In genomic region chr7:134469622-134470021, GRCh38 we compare ENCODE assay signal across 1 cellular context.
A peak's percentile ranks its signal among the peaks of the same experiment; 100 is the strongest.
TF ChIP-seq lines count a peak whose summit lies in the region.

No MANE protein-coding gene starts in this region.

TF ChIP-seq in HepG2, 621 proteins besides CTCF, POLR2A, EP300 and RAD21 (continued from another document and continues in another):
- TF ChIP-seq, protein P1, sequence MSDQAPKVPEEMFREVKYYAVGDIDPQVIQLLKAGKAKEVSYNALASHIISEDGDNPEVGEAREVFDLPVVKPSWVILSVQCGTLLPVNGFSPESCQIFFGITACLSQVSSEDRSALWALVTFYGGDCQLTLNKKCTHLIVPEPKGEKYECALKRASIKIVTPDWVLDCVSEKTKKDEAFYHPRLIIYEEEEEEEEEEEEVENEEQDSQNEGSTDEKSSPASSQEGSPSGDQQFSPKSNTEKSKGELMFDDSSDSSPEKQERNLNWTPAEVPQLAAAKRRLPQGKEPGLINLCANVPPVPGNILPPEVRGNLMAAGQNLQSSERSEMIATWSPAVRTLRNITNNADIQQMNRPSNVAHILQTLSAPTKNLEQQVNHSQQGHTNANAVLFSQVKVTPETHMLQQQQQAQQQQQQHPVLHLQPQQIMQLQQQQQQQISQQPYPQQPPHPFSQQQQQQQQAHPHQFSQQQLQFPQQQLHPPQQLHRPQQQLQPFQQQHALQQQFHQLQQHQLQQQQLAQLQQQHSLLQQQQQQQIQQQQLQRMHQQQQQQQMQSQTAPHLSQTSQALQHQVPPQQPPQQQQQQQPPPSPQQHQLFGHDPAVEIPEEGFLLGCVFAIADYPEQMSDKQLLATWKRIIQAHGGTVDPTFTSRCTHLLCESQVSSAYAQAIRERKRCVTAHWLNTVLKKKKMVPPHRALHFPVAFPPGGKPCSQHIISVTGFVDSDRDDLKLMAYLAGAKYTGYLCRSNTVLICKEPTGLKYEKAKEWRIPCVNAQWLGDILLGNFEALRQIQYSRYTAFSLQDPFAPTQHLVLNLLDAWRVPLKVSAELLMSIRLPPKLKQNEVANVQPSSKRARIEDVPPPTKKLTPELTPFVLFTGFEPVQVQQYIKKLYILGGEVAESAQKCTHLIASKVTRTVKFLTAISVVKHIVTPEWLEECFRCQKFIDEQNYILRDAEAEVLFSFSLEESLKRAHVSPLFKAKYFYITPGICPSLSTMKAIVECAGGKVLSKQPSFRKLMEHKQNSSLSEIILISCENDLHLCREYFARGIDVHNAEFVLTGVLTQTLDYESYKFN (CRISPR knock-in tag; conservative IDR thresholded peaks at IDR 0.05) = no peak
- TF ChIP-seq CHCHD3 (CRISPR knock-in tag; IDR thresholded peaks at IDR 0.05) (no peak), ZMAT3 (CRISPR knock-in tag; conservative IDR thresholded peaks at IDR 0.05) (no peak), ZFY (CRISPR knock-in tag; IDR thresholded peaks at IDR 0.05) (no peak), ZNF674 (CRISPR knock-in tag; IDR thresholded peaks at IDR 0.05; ENCODE audit: low read depth) (no peak), KLF15 (CRISPR knock-in tag; IDR thresholded peaks at IDR 0.05; ENCODE audit: borderline replicate concordance) (no peak), ATF1 (CRISPR knock-in tag; IDR thresholded peaks at IDR 0.05) (peak; percentile 56; the same call in 1 of the 2 replicates), ZNF747 (CRISPR knock-in tag; IDR thresholded peaks at IDR 0.05; ENCODE audit: borderline replicate concordance) (no peak), NFYB (CRISPR knock-in tag; IDR thresholded peaks at IDR 0.05) (no peak), ZFP36L2 (CRISPR knock-in tag; IDR thresholded peaks at IDR 0.05) (no peak), YEATS2 (CRISPR knock-in tag; IDR thresholded peaks at IDR 0.05; ENCODE audit: borderline replicate concordance) (no peak), PCBP2 (optimal IDR thresholded peaks at IDR 0.05; ENCODE audit: low read depth, low read length, poor library complexity, severe bottlenecking) (no peak), JUND (CRISPR knock-in tag; IDR thresholded peaks at IDR 0.05) (no peak), FOXP4 (CRISPR knock-in tag; IDR thresholded peaks at IDR 0.05) (no peak), ZBTB39 (CRISPR knock-in tag; IDR thresholded peaks at IDR 0.05) (no peak), HDAC6 (IDR thresholded peaks at IDR 0.05; ENCODE audit: low read depth, low read length) (no peak), NFE2L2 (IDR thresholded peaks at IDR 0.05; ENCODE audit: low read length) (no peak), RORA (CRISPR knock-in tag; IDR thresholded peaks at IDR 0.05) (0 out of 2 replicates have a peak, but pooled peaks have one; percentile 31), ARNTL (CRISPR knock-in tag; IDR thresholded peaks at IDR 0.05) (no peak), KDM3A (CRISPR knock-in tag; IDR thresholded peaks at IDR 0.05; ENCODE audit: low read depth) (no peak), ZNF670 (CRISPR knock-in tag; IDR thresholded peaks at IDR 0.05; ENCODE audit: borderline replicate concordance) (no peak), POLR2G (IDR thresholded peaks at IDR 0.05; ENCODE audit: low read depth, low read length) (no peak), ZNF501 (CRISPR knock-in tag; IDR thresholded peaks at IDR 0.05) (peak; percentile 36; the same call in 1 of the 2 replicates), ZNF644 (CRISPR knock-in tag; IDR thresholded peaks at IDR 0.05; ENCODE audit: low read depth) (no peak), ZBTB21 (CRISPR knock-in tag; IDR thresholded peaks at IDR 0.05) (peak; percentile 63; the same call in 1 of the 2 replicates), MED1 (CRISPR knock-in tag; IDR thresholded peaks at IDR 0.05) (0 out of 2 replicates have a peak, but pooled peaks have one; percentile 8), PCBP1 (IDR thresholded peaks at IDR 0.05; ENCODE audit: borderline replicate concordance, low read depth, low read length) (no peak)
- TF ChIP-seq, protein P2, sequence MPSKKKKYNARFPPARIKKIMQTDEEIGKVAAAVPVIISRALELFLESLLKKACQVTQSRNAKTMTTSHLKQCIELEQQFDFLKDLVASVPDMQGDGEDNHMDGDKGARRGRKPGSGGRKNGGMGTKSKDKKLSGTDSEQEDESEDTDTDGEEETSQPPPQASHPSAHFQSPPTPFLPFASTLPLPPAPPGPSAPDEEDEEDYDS (CRISPR knock-in tag; IDR thresholded peaks at IDR 0.05) = no peak
- TF ChIP-seq, protein P3, sequence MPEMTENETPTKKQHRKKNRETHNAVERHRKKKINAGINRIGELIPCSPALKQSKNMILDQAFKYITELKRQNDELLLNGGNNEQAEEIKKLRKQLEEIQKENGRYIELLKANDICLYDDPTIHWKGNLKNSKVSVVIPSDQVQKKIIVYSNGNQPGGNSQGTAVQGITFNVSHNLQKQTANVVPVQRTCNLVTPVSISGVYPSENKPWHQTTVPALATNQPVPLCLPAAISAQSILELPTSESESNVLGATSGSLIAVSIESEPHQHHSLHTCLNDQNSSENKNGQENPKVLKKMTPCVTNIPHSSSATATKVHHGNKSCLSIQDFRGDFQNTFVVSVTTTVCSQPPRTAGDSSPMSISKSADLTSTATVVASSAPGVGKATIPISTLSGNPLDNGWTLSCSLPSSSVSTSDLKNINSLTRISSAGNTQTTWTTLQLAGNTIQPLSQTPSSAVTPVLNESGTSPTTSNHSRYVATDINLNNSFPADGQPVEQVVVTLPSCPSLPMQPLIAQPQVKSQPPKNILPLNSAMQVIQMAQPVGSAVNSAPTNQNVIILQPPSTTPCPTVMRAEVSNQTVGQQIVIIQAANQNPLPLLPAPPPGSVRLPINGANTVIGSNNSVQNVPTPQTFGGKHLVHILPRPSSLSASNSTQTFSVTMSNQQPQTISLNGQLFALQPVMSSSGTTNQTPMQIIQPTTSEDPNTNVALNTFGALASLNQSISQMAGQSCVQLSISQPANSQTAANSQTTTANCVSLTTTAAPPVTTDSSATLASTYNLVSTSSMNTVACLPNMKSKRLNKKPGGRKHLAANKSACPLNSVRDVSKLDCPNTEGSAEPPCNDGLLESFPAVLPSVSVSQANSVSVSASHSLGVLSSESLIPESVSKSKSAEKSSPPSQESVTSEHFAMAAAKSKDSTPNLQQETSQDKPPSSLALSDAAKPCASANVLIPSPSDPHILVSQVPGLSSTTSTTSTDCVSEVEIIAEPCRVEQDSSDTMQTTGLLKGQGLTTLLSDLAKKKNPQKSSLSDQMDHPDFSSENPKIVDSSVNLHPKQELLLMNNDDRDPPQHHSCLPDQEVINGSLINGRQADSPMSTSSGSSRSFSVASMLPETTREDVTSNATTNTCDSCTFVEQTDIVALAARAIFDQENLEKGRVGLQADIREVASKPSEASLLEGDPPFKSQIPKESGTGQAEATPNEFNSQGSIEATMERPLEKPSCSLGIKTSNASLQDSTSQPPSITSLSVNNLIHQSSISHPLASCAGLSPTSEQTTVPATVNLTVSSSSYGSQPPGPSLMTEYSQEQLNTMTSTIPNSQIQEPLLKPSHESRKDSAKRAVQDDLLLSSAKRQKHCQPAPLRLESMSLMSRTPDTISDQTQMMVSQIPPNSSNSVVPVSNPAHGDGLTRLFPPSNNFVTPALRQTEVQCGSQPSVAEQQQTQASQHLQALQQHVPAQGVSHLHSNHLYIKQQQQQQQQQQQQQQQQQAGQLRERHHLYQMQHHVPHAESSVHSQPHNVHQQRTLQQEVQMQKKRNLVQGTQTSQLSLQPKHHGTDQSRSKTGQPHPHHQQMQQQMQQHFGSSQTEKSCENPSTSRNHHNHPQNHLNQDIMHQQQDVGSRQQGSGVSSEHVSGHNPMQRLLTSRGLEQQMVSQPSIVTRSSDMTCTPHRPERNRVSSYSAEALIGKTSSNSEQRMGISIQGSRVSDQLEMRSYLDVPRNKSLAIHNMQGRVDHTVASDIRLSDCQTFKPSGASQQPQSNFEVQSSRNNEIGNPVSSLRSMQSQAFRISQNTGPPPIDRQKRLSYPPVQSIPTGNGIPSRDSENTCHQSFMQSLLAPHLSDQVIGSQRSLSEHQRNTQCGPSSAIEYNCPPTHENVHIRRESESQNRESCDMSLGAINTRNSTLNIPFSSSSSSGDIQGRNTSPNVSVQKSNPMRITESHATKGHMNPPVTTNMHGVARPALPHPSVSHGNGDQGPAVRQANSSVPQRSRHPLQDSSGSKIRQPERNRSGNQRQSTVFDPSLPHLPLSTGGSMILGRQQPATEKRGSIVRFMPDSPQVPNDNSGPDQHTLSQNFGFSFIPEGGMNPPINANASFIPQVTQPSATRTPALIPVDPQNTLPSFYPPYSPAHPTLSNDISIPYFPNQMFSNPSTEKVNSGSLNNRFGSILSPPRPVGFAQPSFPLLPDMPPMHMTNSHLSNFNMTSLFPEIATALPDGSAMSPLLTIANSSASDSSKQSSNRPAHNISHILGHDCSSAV (CRISPR knock-in tag; IDR thresholded peaks at IDR 0.05; ENCODE audit: borderline replicate concordance) = no peak
- TF ChIP-seq, protein P4, sequence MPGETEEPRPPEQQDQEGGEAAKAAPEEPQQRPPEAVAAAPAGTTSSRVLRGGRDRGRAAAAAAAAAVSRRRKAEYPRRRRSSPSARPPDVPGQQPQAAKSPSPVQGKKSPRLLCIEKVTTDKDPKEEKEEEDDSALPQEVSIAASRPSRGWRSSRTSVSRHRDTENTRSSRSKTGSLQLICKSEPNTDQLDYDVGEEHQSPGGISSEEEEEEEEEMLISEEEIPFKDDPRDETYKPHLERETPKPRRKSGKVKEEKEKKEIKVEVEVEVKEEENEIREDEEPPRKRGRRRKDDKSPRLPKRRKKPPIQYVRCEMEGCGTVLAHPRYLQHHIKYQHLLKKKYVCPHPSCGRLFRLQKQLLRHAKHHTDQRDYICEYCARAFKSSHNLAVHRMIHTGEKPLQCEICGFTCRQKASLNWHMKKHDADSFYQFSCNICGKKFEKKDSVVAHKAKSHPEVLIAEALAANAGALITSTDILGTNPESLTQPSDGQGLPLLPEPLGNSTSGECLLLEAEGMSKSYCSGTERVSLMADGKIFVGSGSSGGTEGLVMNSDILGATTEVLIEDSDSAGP (CRISPR knock-in tag; IDR thresholded peaks at IDR 0.05; ENCODE audit: borderline replicate concordance) = no peak
- TF ChIP-seq, protein P5, sequence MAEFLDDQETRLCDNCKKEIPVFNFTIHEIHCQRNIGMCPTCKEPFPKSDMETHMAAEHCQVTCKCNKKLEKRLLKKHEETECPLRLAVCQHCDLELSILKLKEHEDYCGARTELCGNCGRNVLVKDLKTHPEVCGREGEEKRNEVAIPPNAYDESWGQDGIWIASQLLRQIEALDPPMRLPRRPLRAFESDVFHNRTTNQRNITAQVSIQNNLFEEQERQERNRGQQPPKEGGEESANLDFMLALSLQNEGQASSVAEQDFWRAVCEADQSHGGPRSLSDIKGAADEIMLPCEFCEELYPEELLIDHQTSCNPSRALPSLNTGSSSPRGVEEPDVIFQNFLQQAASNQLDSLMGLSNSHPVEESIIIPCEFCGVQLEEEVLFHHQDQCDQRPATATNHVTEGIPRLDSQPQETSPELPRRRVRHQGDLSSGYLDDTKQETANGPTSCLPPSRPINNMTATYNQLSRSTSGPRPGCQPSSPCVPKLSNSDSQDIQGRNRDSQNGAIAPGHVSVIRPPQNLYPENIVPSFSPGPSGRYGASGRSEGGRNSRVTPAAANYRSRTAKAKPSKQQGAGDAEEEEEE (CRISPR knock-in tag; IDR thresholded peaks at IDR 0.05; ENCODE audit: borderline replicate concordance) = no peak
- TF ChIP-seq, protein P6, sequence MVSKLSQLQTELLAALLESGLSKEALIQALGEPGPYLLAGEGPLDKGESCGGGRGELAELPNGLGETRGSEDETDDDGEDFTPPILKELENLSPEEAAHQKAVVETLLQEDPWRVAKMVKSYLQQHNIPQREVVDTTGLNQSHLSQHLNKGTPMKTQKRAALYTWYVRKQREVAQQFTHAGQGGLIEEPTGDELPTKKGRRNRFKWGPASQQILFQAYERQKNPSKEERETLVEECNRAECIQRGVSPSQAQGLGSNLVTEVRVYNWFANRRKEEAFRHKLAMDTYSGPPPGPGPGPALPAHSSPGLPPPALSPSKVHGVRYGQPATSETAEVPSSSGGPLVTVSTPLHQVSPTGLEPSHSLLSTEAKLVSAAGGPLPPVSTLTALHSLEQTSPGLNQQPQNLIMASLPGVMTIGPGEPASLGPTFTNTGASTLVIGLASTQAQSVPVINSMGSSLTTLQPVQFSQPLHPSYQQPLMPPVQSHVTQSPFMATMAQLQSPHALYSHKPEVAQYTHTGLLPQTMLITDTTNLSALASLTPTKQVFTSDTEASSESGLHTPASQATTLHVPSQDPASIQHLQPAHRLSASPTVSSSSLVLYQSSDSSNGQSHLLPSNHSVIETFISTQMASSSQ (IDR thresholded peaks at IDR 0.05; ENCODE audit: low read depth) = no peak
- TF ChIP-seq, protein P6 (CRISPR knock-in tag; IDR thresholded peaks at IDR 0.05; ENCODE audit: borderline replicate concordance) = no peak
